ENCODE assay signal across 1 cellular context in genomic region chr15:62244762-62245161, GRCh38.
TF ChIP-seq lines count a peak whose summit lies in the region.

No MANE protein-coding gene starts in this region.

TF ChIP-seq in GM23338, 12 proteins besides CTCF, POLR2A, EP300 and RAD21 (continued from another document):
- TF ChIP-seq, protein P1, sequence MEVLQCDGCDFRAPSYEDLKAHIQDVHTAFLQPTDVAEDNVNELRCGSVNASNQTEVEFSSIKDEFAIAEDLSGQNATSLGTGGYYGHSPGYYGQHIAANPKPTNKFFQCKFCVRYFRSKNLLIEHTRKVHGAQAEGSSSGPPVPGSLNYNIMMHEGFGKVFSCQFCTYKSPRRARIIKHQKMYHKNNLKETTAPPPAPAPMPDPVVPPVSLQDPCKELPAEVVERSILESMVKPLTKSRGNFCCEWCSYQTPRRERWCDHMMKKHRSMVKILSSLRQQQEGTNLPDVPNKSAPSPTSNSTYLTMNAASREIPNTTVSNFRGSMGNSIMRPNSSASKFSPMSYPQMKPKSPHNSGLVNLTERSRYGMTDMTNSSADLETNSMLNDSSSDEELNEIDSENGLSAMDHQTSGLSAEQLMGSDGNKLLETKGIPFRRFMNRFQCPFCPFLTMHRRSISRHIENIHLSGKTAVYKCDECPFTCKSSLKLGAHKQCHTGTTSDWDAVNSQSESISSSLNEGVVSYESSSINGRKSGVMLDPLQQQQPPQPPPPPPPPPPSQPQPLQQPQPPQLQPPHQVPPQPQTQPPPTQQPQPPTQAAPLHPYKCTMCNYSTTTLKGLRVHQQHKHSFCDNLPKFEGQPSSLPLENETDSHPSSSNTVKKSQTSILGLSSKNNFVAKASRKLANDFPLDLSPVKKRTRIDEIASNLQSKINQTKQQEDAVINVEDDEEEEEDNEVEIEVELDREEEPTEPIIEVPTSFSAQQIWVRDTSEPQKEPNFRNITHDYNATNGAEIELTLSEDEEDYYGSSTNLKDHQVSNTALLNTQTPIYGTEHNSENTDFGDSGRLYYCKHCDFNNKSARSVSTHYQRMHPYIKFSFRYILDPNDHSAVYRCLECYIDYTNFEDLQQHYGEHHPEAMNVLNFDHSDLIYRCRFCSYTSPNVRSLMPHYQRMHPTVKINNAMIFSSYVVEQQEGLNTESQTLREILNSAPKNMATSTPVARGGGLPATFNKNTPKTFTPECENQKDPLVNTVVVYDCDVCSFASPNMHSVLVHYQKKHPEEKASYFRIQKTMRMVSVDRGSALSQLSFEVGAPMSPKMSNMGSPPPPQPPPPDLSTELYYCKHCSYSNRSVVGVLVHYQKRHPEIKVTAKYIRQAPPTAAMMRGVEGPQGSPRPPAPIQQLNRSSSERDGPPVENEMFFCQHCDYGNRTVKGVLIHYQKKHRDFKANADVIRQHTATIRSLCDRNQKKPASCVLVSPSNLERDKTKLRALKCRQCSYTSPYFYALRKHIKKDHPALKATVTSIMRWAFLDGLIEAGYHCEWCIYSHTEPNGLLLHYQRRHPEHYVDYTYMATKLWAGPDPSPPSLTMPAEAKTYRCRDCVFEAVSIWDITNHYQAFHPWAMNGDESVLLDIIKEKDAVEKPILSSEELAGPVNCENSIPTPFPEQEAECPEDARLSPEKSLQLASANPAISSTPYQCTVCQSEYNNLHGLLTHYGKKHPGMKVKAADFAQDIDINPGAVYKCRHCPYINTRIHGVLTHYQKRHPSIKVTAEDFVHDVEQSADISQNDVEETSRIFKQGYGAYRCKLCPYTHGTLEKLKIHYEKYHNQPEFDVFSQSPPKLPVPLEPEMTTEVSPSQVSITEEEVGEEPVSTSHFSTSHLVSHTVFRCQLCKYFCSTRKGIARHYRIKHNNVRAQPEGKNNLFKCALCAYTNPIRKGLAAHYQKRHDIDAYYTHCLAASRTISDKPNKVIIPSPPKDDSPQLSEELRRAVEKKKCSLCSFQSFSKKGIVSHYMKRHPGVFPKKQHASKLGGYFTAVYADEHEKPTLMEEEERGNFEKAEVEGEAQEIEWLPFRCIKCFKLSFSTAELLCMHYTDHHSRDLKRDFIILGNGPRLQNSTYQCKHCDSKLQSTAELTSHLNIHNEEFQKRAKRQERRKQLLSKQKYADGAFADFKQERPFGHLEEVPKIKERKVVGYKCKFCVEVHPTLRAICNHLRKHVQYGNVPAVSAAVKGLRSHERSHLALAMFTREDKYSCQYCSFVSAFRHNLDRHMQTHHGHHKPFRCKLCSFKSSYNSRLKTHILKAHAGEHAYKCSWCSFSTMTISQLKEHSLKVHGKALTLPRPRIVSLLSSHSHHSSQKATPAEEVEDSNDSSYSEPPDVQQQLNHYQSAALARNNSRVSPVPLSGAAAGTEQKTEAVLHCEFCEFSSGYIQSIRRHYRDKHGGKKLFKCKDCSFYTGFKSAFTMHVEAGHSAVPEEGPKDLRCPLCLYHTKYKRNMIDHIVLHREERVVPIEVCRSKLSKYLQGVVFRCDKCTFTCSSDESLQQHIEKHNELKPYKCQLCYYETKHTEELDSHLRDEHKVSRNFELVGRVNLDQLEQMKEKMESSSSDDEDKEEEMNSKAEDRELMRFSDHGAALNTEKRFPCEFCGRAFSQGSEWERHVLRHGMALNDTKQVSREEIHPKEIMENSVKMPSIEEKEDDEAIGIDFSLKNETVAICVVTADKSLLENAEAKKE (CRISPR knock-in tag; IDR thresholded peaks at IDR 0.05) = no peak
- no peak for TF ChIP-seq POLR2AphosphoS5 (IDR thresholded peaks at IDR 0.05; ENCODE audit: low read depth)
- no peak for TF ChIP-seq CREB1 (CRISPR knock-in tag; IDR thresholded peaks at IDR 0.05; ENCODE audit: low read depth)
- no peak for TF ChIP-seq EZH2 (IDR thresholded peaks at IDR 0.05; ENCODE audit: low read depth, unreplicated experiment)
- TF ChIP-seq JUNB (IDR thresholded peaks at IDR 0.05; ENCODE audit: unreplicated experiment) = no peak
- TF ChIP-seq, protein P2, sequence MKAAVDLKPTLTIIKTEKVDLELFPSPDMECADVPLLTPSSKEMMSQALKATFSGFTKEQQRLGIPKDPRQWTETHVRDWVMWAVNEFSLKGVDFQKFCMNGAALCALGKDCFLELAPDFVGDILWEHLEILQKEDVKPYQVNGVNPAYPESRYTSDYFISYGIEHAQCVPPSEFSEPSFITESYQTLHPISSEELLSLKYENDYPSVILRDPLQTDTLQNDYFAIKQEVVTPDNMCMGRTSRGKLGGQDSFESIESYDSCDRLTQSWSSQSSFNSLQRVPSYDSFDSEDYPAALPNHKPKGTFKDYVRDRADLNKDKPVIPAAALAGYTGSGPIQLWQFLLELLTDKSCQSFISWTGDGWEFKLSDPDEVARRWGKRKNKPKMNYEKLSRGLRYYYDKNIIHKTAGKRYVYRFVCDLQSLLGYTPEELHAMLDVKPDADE (IDR thresholded peaks at IDR 0.05) = no peak
